28 cellular contexts compared by ENCODE assay signal in genomic region chr11:21949741-21950413, GRCh38.
"Had no signal": no experiment of that assay in that cellular context is flagged by ENCODE, and none has a peak within 500 bp of the region (broad histone marks: within the 10 kb centered on the region; RNA-seq: fewer than 3 reads in every experiment).

No MANE protein-coding gene starts in this region.

- H3K27me3 ChIP-seq: foreskin keratinocyte, gastroesophageal sphincter, heart left ventricle, hepatocyte, neural progenitor cell, spleen, suprapubic skin, vagina had no signal

- H3K36me3 Mint-ChIP-seq: naive thymus-derived CD4-positive, alpha-beta T cell; neural progenitor cell; stimulated activated naive B cell treated with anti-CD40 and anti-IgM and Interleukin-4, amounts not matched to agents 10 μg/mL and 1 μg/mL and 100 μg/mL, for 72 hours had no signal

- H3K4me3 ChIP-seq: coronary artery, esophagus muscularis mucosa, gastroesophageal sphincter, heart left ventricle, hepatocyte, neural progenitor cell, psoas muscle, skin epidermis, spleen, suprapubic skin, vagina had no signal

- H3K27me3 Mint-ChIP-seq: naive thymus-derived CD4-positive, alpha-beta T cell; stimulated activated naive B cell treated with anti-CD40 and anti-IgM and Interleukin-4, amounts not matched to agents 10 μg/mL and 1 μg/mL and 100 μg/mL, for 72 hours; stimulated activated naive CD8-positive, alpha-beta T cell treated with anti-CD3 and anti-CD28 coated beads, Interleukin-15, amount 100 ng/mL, for 72 hours had no signal

- H3K9me3 Mint-ChIP-seq: neural progenitor cell had no signal

- ATAC-seq: foreskin keratinocyte; gastroesophageal sphincter; heart left ventricle; left lobe of liver; naive thymus-derived CD4-positive, alpha-beta T cell; psoas muscle; right cardiac atrium; stimulated activated naive B cell treated with anti-CD40 and anti-IgM and Interleukin-4, amounts not matched to agents 10 μg/mL and 1 μg/mL and 100 μg/mL, for 72 hours; stimulated activated naive CD8-positive, alpha-beta T cell treated with anti-CD3 and anti-CD28 coated beads, Interleukin-15, amount 100 ng/mL, for 72 hours had no signal

- H3K9ac ChIP-seq: neural progenitor cell had no signal

- H3K4me2 ChIP-seq: hepatocyte, neural progenitor cell had no signal

- H3K36me3 ChIP-seq: esophagus muscularis mucosa, gastroesophageal sphincter, heart left ventricle, neural progenitor cell, spleen, suprapubic skin, vagina had no signal

- H2AFZ ChIP-seq: hepatocyte, neural progenitor cell had no signal

- H3K4me1 ChIP-seq: esophagus muscularis mucosa, foreskin keratinocyte, gastroesophageal sphincter, neural progenitor cell, psoas muscle, spleen, suprapubic skin, vagina had no signal

- H3K27ac Mint-ChIP-seq: naive thymus-derived CD4-positive, alpha-beta T cell; nephron; neural progenitor cell; stimulated activated naive B cell treated with anti-CD40 and anti-IgM and Interleukin-4, amounts not matched to agents 10 μg/mL and 1 μg/mL and 100 μg/mL, for 72 hours had no signal

- H3K4me1 Mint-ChIP-seq: naive thymus-derived CD4-positive, alpha-beta T cell; nephron; neural progenitor cell; stimulated activated naive B cell treated with anti-CD40 and anti-IgM and Interleukin-4, amounts not matched to agents 10 μg/mL and 1 μg/mL and 100 μg/mL, for 72 hours; stimulated activated naive CD8-positive, alpha-beta T cell treated with anti-CD3 and anti-CD28 coated beads, Interleukin-15, amount 100 ng/mL, for 72 hours had no signal

- H3K4me3 Mint-ChIP-seq: naive thymus-derived CD4-positive, alpha-beta T cell; nephron; neural progenitor cell; stimulated activated naive B cell treated with anti-CD40 and anti-IgM and Interleukin-4, amounts not matched to agents 10 μg/mL and 1 μg/mL and 100 μg/mL, for 72 hours; stimulated activated naive CD8-positive, alpha-beta T cell treated with anti-CD3 and anti-CD28 coated beads, Interleukin-15, amount 100 ng/mL, for 72 hours had no signal

- H3K9me3 ChIP-seq: gastroesophageal sphincter, psoas muscle, suprapubic skin, vagina had no signal

- FAIRE-seq: endothelial cell of umbilical vein, kidney had no signal

- H3K79me2 ChIP-seq: hepatocyte had no signal

- DNase-seq: dermis blood vessel endothelial cell; effector memory CD4-positive, alpha-beta T cell; foreskin keratinocyte; heart left ventricle; kidney; mesendoderm; midbrain; naive thymus-derived CD4-positive, alpha-beta T cell; nucleus accumbens; posterior cingulate gyrus; psoas muscle; right cardiac atrium; spleen; stimulated activated CD4-positive, alpha-beta T cell treated with anti-CD3 and anti-CD28 coated beads, Interleukin-4, amount 100 ng/mL, for 4 hours; stimulated activated naive B cell treated with anti-CD40 and anti-IgM and Interleukin-4, amounts not matched to agents 10 μg/mL and 1 μg/mL and 100 μg/mL, for 72 hours; stimulated activated naive CD8-positive, alpha-beta T cell treated with anti-CD3 and anti-CD28 coated beads, Interleukin-15, amount 100 ng/mL, for 72 hours; trophoblast cell had no signal

- H3K27ac ChIP-seq: coronary artery, esophagus muscularis mucosa, foreskin keratinocyte, gastroesophageal sphincter, heart left ventricle, hepatocyte, neural progenitor cell, psoas muscle, skin epidermis, spleen, suprapubic skin, vagina had no signal
